In the genomic region with DNA sequence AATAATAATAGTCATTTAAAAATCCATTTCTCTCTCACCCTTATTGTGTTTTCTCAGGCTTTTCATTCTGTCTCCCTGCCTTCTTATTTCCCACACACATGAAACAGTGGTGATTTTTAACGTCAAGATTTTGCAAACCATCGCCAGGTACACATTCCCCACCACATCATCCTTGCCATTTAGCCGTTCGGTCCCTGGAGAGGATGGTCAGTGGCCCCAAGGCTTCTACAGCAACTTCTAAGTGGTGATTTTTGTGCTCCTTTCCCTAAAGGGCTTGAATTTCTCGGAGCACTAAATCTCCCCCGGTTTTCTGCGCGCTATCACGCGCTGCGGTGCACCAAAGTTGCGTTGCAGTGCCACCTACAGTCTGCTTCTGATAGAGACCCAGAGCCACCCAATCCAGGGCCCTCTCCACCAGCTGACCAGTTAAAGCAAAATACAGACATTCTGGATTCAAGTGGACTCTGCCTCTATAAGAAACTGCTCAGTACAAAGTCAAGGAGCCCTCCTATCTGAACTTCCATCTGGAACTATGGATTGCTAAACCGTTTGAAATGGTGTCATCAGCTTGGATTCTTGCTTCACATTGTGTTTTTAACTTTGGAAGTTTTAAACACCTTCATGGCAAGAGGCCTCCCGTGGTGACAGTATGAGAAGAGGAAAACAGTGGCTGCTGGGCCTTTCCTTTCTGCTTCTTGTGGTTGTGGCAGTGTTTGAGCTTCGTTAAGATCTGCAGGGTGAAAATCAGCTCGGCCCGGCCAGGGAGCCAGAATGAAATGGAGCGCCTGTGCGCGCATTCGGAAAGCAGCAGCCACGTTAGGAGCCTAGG, we compare ENCODE assay signal across 1 cellular context.
A peak's percentile ranks its signal among the peaks of the same experiment; 100 is the strongest.
TF ChIP-seq lines count a peak whose summit lies in the region.

No MANE protein-coding gene starts in this region.

TF ChIP-seq in HepG2, 621 proteins besides CTCF, POLR2A, EP300 and RAD21 (continued from another document and continues in another):
- TF ChIP-seq, protein P1, sequence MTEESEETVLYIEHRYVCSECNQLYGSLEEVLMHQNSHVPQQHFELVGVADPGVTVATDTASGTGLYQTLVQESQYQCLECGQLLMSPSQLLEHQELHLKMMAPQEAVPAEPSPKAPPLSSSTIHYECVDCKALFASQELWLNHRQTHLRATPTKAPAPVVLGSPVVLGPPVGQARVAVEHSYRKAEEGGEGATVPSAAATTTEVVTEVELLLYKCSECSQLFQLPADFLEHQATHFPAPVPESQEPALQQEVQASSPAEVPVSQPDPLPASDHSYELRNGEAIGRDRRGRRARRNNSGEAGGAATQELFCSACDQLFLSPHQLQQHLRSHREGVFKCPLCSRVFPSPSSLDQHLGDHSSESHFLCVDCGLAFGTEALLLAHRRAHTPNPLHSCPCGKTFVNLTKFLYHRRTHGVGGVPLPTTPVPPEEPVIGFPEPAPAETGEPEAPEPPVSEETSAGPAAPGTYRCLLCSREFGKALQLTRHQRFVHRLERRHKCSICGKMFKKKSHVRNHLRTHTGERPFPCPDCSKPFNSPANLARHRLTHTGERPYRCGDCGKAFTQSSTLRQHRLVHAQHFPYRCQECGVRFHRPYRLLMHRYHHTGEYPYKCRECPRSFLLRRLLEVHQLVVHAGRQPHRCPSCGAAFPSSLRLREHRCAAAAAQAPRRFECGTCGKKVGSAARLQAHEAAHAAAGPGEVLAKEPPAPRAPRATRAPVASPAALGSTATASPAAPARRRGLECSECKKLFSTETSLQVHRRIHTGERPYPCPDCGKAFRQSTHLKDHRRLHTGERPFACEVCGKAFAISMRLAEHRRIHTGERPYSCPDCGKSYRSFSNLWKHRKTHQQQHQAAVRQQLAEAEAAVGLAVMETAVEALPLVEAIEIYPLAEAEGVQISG (CRISPR knock-in tag; IDR thresholded peaks at IDR 0.05) = 0 out of 2 replicates have a peak, but pooled peaks have one; percentile 21
- TF ChIP-seq, protein P2, sequence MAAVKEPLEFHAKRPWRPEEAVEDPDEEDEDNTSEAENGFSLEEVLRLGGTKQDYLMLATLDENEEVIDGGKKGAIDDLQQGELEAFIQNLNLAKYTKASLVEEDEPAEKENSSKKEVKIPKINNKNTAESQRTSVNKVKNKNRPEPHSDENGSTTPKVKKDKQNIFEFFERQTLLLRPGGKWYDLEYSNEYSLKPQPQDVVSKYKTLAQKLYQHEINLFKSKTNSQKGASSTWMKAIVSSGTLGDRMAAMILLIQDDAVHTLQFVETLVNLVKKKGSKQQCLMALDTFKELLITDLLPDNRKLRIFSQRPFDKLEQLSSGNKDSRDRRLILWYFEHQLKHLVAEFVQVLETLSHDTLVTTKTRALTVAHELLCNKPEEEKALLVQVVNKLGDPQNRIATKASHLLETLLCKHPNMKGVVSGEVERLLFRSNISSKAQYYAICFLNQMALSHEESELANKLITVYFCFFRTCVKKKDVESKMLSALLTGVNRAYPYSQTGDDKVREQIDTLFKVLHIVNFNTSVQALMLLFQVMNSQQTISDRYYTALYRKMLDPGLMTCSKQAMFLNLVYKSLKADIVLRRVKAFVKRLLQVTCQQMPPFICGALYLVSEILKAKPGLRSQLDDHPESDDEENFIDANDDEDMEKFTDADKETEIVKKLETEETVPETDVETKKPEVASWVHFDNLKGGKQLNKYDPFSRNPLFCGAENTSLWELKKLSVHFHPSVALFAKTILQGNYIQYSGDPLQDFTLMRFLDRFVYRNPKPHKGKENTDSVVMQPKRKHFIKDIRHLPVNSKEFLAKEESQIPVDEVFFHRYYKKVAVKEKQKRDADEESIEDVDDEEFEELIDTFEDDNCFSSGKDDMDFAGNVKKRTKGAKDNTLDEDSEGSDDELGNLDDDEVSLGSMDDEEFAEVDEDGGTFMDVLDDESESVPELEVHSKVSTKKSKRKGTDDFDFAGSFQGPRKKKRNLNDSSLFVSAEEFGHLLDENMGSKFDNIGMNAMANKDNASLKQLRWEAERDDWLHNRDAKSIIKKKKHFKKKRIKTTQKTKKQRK (IDR thresholded peaks at IDR 0.05; ENCODE audit: low read length) = no peak
- TF ChIP-seq YEATS2 (CRISPR knock-in tag; IDR thresholded peaks at IDR 0.05; ENCODE audit: borderline replicate concordance) = peak; percentile 70
- no peak for TF ChIP-seq ZFP1 (CRISPR knock-in tag; IDR thresholded peaks at IDR 0.05)
- TF ChIP-seq ZNF44 (CRISPR knock-in tag; IDR thresholded peaks at IDR 0.05) = no peak
- TF ChIP-seq MXD4 (CRISPR knock-in tag; IDR thresholded peaks at IDR 0.05) = no peak
- no peak for TF ChIP-seq ZC3H13 (CRISPR knock-in tag; IDR thresholded peaks at IDR 0.05)
- TF ChIP-seq, protein P3, sequence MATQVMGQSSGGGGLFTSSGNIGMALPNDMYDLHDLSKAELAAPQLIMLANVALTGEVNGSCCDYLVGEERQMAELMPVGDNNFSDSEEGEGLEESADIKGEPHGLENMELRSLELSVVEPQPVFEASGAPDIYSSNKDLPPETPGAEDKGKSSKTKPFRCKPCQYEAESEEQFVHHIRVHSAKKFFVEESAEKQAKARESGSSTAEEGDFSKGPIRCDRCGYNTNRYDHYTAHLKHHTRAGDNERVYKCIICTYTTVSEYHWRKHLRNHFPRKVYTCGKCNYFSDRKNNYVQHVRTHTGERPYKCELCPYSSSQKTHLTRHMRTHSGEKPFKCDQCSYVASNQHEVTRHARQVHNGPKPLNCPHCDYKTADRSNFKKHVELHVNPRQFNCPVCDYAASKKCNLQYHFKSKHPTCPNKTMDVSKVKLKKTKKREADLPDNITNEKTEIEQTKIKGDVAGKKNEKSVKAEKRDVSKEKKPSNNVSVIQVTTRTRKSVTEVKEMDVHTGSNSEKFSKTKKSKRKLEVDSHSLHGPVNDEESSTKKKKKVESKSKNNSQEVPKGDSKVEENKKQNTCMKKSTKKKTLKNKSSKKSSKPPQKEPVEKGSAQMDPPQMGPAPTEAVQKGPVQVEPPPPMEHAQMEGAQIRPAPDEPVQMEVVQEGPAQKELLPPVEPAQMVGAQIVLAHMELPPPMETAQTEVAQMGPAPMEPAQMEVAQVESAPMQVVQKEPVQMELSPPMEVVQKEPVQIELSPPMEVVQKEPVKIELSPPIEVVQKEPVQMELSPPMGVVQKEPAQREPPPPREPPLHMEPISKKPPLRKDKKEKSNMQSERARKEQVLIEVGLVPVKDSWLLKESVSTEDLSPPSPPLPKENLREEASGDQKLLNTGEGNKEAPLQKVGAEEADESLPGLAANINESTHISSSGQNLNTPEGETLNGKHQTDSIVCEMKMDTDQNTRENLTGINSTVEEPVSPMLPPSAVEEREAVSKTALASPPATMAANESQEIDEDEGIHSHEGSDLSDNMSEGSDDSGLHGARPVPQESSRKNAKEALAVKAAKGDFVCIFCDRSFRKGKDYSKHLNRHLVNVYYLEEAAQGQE (IDR thresholded peaks at IDR 0.05; ENCODE audit: borderline replicate concordance in 1 of 2, low read depth in 1 of 2, low read length in 2 of 2) = no peak
- TF ChIP-seq, protein P4, sequence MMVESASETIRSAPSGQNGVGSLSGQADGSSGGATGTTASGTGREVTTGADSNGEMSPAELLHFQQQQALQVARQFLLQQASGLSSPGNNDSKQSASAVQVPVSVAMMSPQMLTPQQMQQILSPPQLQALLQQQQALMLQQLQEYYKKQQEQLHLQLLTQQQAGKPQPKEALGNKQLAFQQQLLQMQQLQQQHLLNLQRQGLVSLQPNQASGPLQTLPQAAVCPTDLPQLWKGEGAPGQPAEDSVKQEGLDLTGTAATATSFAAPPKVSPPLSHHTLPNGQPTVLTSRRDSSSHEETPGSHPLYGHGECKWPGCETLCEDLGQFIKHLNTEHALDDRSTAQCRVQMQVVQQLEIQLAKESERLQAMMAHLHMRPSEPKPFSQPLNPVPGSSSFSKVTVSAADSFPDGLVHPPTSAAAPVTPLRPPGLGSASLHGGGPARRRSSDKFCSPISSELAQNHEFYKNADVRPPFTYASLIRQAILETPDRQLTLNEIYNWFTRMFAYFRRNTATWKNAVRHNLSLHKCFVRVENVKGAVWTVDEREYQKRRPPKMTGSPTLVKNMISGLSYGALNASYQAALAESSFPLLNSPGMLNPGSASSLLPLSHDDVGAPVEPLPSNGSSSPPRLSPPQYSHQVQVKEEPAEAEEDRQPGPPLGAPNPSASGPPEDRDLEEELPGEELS (CRISPR knock-in tag; IDR thresholded peaks at IDR 0.05) = no peak
- TF ChIP-seq, protein P5, sequence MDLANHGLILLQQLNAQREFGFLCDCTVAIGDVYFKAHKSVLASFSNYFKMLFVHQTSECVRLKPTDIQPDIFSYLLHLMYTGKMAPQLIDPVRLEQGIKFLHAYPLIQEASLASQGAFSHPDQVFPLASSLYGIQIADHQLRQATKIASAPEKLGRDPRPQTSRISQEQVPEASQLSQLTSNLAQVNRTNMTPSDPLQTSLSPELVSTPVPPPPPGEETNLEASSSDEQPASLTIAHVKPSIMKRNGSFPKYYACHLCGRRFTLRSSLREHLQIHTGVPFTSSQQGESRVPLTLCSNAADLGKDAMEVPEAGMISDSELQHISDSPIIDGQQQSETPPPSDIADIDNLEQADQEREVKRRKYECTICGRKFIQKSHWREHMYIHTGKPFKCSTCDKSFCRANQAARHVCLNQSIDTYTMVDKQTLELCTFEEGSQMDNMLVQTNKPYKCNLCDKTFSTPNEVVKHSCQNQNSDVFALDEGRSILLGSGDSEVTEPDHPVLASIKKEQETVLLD (CRISPR knock-in tag; IDR thresholded peaks at IDR 0.05; ENCODE audit: low read depth) = no peak
- no peak for TF ChIP-seq ZBTB7A (CRISPR knock-in tag; IDR thresholded peaks at IDR 0.05)
- TF ChIP-seq, protein P6, sequence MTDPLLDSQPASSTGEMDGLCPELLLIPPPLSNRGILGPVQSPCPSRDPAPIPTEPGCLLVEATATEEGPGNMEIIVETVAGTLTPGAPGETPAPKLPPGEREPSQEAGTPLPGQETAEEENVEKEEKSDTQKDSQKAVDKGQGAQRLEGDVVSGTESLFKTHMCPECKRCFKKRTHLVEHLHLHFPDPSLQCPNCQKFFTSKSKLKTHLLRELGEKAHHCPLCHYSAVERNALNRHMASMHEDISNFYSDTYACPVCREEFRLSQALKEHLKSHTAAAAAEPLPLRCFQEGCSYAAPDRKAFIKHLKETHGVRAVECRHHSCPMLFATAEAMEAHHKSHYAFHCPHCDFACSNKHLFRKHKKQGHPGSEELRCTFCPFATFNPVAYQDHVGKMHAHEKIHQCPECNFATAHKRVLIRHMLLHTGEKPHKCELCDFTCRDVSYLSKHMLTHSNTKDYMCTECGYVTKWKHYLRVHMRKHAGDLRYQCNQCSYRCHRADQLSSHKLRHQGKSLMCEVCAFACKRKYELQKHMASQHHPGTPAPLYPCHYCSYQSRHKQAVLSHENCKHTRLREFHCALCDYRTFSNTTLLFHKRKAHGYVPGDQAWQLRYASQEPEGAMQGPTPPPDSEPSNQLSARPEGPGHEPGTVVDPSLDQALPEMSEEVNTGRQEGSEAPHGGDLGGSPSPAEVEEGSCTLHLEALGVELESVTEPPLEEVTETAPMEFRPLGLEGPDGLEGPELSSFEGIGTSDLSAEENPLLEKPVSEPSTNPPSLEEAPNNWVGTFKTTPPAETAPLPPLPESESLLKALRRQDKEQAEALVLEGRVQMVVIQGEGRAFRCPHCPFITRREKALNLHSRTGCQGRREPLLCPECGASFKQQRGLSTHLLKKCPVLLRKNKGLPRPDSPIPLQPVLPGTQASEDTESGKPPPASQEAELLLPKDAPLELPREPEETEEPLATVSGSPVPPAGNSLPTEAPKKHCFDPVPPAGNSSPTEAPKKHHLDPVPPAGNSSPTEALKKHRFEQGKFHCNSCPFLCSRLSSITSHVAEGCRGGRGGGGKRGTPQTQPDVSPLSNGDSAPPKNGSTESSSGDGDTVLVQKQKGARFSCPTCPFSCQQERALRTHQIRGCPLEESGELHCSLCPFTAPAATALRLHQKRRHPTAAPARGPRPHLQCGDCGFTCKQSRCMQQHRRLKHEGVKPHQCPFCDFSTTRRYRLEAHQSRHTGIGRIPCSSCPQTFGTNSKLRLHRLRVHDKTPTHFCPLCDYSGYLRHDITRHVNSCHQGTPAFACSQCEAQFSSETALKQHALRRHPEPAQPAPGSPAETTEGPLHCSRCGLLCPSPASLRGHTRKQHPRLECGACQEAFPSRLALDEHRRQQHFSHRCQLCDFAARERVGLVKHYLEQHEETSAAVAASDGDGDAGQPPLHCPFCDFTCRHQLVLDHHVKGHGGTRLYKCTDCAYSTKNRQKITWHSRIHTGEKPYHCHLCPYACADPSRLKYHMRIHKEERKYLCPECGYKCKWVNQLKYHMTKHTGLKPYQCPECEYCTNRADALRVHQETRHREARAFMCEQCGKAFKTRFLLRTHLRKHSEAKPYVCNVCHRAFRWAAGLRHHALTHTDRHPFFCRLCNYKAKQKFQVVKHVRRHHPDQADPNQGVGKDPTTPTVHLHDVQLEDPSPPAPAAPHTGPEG (CRISPR knock-in tag; IDR thresholded peaks at IDR 0.05) = no peak
- TF ChIP-seq ZNF12 (CRISPR knock-in tag; IDR thresholded peaks at IDR 0.05) = no peak
- TF ChIP-seq ISX (CRISPR knock-in tag; conservative IDR thresholded peaks at IDR 0.05) = no peak
- TF ChIP-seq, protein P7, sequence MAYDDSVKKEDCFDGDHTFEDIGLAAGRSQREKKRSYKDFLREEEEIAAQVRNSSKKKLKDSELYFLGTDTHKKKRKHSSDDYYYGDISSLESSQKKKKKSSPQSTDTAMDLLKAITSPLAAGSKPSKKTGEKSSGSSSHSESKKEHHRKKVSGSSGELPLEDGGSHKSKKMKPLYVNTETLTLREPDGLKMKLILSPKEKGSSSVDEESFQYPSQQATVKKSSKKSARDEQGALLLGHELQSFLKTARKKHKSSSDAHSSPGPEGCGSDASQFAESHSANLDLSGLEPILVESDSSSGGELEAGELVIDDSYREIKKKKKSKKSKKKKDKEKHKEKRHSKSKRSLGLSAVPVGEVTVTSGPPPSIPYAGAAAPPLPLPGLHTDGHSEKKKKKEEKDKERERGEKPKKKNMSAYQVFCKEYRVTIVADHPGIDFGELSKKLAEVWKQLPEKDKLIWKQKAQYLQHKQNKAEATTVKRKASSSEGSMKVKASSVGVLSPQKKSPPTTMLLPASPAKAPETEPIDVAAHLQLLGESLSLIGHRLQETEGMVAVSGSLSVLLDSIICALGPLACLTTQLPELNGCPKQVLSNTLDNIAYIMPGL (CRISPR knock-in tag; IDR thresholded peaks at IDR 0.05; ENCODE audit: borderline replicate concordance in 1 of 2, low read depth in 1 of 2) = peak in 1 of 2 experiments; percentile 70; a peak in 1 of 4 replicates
- no peak for TF ChIP-seq ZNF317 (CRISPR knock-in tag; IDR thresholded peaks at IDR 0.05)
- TF ChIP-seq ZNF24 (IDR thresholded peaks at IDR 0.05) = no peak
- no peak for TF ChIP-seq THAP11 (CRISPR knock-in tag; IDR thresholded peaks at IDR 0.05)
- no peak for TF ChIP-seq ZNF138 (CRISPR knock-in tag; IDR thresholded peaks at IDR 0.05; ENCODE audit: low read depth)
- TF ChIP-seq ZNF562 (CRISPR knock-in tag; IDR thresholded peaks at IDR 0.05; ENCODE audit: borderline replicate concordance) = no peak
- TF ChIP-seq ZBTB42 (CRISPR knock-in tag; IDR thresholded peaks at IDR 0.05) = no peak
- no peak for TF ChIP-seq ZNF543 (CRISPR knock-in tag; IDR thresholded peaks at IDR 0.05)
